Comparison of ENCODE assay signal across 1 cellular context in the genomic region with DNA sequence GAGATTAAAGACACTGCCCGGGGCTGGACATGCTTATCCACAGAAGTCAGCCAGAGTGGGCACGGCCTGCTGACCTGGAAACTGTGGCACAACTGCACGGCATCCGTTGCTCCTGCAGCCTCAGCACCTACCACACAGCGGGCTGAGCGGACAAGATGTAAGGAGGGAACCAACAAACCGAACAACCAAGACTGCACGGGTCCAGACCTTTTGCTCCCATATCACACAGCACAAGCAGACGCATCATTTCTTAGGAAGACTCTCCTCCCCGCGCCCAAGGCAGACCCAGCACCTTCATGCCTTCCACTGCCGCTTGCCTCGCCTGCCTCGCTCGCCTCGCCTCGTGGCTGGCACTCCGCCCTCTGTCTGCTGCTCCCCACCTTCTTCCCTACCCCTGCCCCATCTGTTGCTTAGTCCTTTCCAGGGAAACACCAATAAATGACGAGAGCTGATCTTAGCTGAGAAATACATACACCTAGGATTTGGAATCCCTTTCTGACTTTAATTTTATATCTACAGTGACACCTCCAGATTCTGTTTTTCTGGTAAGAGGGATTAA.
TF ChIP-seq lines count a peak whose summit lies in the region.

No MANE protein-coding gene starts in this region.

TF ChIP-seq in endothelial cell of umbilical vein, 7 proteins besides CTCF, POLR2A, EP300 and RAD21:
- no peak for TF ChIP-seq MYC (IDR thresholded peaks at IDR 0.05; ENCODE audit: low read depth, low read length)
- no peak for TF ChIP-seq GATA2 (IDR thresholded peaks at IDR 0.05; ENCODE audit: insufficient read depth, insufficient read length, low read depth, low read length)
- TF ChIP-seq POLR2AphosphoS5 (IDR thresholded peaks at IDR 0.05; ENCODE audit: insufficient read depth, low read depth, low read length), result no peak
- no peak for TF ChIP-seq MAX (IDR thresholded peaks at IDR 0.05; ENCODE audit: insufficient read depth, insufficient read length)
- no peak for TF ChIP-seq FOS (IDR thresholded peaks at IDR 0.05; ENCODE audit: borderline replicate concordance, insufficient read depth, low read length)
